ENCODE assay signal across 7 cellular contexts in the genomic region with DNA sequence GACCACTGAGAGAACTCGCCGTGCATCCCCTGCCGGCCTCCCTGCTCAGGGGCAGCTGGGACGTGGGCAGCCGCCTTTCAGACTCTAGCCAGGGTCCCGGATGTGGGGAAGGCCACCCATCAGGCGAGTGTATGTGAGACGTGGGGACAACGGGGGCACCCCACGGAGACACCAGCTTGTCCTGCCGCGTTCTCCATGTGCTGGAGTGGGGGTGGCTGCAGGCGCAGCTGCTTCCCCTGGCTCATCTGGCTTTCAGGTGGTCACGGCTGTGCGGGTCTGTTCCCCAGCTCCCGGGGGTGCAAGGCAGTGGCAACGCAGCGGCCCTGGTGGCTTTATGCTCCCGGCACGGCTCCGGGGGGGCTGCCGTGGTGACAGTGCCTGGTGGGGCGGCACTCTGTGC.
DNase-seq lines count a peak whose midpoint lies in the region; ATAC-seq, FAIRE-seq and TF ChIP-seq lines count a peak whose summit lies in the region.
"Not testable (repeated sequence)": the region's sequence is repeated elsewhere in the genome, so short reads cannot be mapped to it uniquely, and the experiment has no call there.

No MANE protein-coding gene starts in this region.

- not testable (repeated sequence) for H3K4me1 Mint-ChIP-seq in activated CD4-positive, alpha-beta T cell treated with anti-CD3 and anti-CD28 coated beads, Interleukin-2, amount 10 ng/mL, durations not matched to agents 24 days and 14 days; stimulated activated naive CD8-positive, alpha-beta T cell treated with anti-CD3 and anti-CD28 coated beads, Interleukin-15, amount 100 ng/mL, for 72 hours

- DNase-seq in A549 (ENCODE audit: low read depth in 1 of 2, low spot score in 1 of 2); stimulated activated naive CD8-positive, alpha-beta T cell treated with anti-CD3 and anti-CD28 coated beads, Interleukin-15, amount 100 ng/mL, for 72 hours: not testable (repeated sequence)
- peak; percentile 9 for DNase-seq in activated CD4-positive, alpha-beta T cell treated with anti-CD3 and anti-CD28 coated beads, Interleukin-2, amount 10 ng/mL, durations not matched to agents 24 days and 14 days
- DNase-seq in Right ventricle myocardium superior: peak; percentile 26
- peak in 2 of 3 donors; percentile 7 to 17 for DNase-seq in right cardiac atrium
- DNase-seq in mucosa of descending colon: peak in 2 of 3 donors; percentile 20 to 43
- peak; percentile 32 for DNase-seq in posterior vena cava (ENCODE audit: low spot score)

- TF ChIP-seq RAD21 in A549 (conservative IDR thresholded peaks at IDR 0.05 in 1 of 2, IDR thresholded peaks at IDR 0.05 in 1 of 2): not testable (repeated sequence)

- POLR2A ChIA-PET in A549 (lab: Yijun Ruan, JAX): not testable (repeated sequence)

- not testable (repeated sequence) for H3K27me3 ChIP-seq in right cardiac atrium (ENCODE audit: control insufficient read depth, insufficient read depth)

- not testable (repeated sequence) for TF ChIP-seq CTCF in A549 (IDR thresholded peaks at IDR 0.05); mucosa of descending colon (IDR thresholded peaks at IDR 0.05)

- not testable (repeated sequence) for H3K4me3 ChIP-seq in A549; right cardiac atrium (ENCODE audit: low read length); mucosa of descending colon

- not testable (repeated sequence) for FAIRE-seq in A549 (lab: Jason Lieb, UNC)

- H3K9me3 Mint-ChIP-seq in activated CD4-positive, alpha-beta T cell treated with anti-CD3 and anti-CD28 coated beads, Interleukin-2, amount 10 ng/mL, durations not matched to agents 24 days and 14 days; stimulated activated naive CD8-positive, alpha-beta T cell treated with anti-CD3 and anti-CD28 coated beads, Interleukin-15, amount 100 ng/mL, for 72 hours: not testable (repeated sequence)

- not testable (repeated sequence) for H3K4me1 ChIP-seq in A549; right cardiac atrium (ENCODE audit: control insufficient read depth, insufficient read depth, low read length); mucosa of descending colon (ENCODE audit: low read depth)

- peak overlapping the region; percentile 44 to 67; a peak in 2 of 6 replicates for H3K27ac ChIP-seq in A549
- not testable (repeated sequence) for H3K27ac ChIP-seq in right cardiac atrium (ENCODE audit: low read length)

- not testable (repeated sequence) for H3K36me3 ChIP-seq in mucosa of descending colon (ENCODE audit: low read depth)

- H3K36me3 Mint-ChIP-seq in activated CD4-positive, alpha-beta T cell treated with anti-CD3 and anti-CD28 coated beads, Interleukin-2, amount 10 ng/mL, durations not matched to agents 24 days and 14 days (ENCODE audit: low read depth): not testable (repeated sequence)

- not testable (repeated sequence) for H3K4me2 ChIP-seq in A549

- no CpG with 5 or more reads among the region's 23 CpGs for WGBS in A549 (ENCODE audit: missing lambda C conversion rate)
- 80% methylated on average over 1 of the region's 23 CpGs for WGBS in right cardiac atrium

- CTCF ChIA-PET in A549 (lab: Yijun Ruan, JAX): not testable (repeated sequence)

- intact Hi-C loops in activated CD4-positive, alpha-beta T cell treated with anti-CD3 and anti-CD28 coated beads, Interleukin-2, amount 10 ng/mL, durations not matched to agents 24 days and 14 days (cut with micrococcal nuclease); Right ventricle myocardium superior (cut with DNase I); right cardiac atrium (cut with DNase I); mucosa of descending colon (cut with DNase I, micrococcal nuclease); posterior vena cava (cut with DNase I): not testable (repeated sequence)

- not testable (repeated sequence) for TF ChIP-seq EP300 in A549 (IDR thresholded peaks at IDR 0.05)

- not testable (repeated sequence) for H3K27ac Mint-ChIP-seq in activated CD4-positive, alpha-beta T cell treated with anti-CD3 and anti-CD28 coated beads, Interleukin-2, amount 10 ng/mL, durations not matched to agents 24 days and 14 days; stimulated activated naive CD8-positive, alpha-beta T cell treated with anti-CD3 and anti-CD28 coated beads, Interleukin-15, amount 100 ng/mL, for 72 hours

- not testable (repeated sequence) for H3K27me3 Mint-ChIP-seq in activated CD4-positive, alpha-beta T cell treated with anti-CD3 and anti-CD28 coated beads, Interleukin-2, amount 10 ng/mL, durations not matched to agents 24 days and 14 days; stimulated activated naive CD8-positive, alpha-beta T cell treated with anti-CD3 and anti-CD28 coated beads, Interleukin-15, amount 100 ng/mL, for 72 hours

- H3K4me3 Mint-ChIP-seq in activated CD4-positive, alpha-beta T cell treated with anti-CD3 and anti-CD28 coated beads, Interleukin-2, amount 10 ng/mL, durations not matched to agents 24 days and 14 days; stimulated activated naive CD8-positive, alpha-beta T cell treated with anti-CD3 and anti-CD28 coated beads, Interleukin-15, amount 100 ng/mL, for 72 hours: not testable (repeated sequence)

- ATAC-seq in A549; Right ventricle myocardium superior (ENCODE audit: poor library complexity); right cardiac atrium; mucosa of descending colon: not testable (repeated sequence)
- peak; percentile 22 for ATAC-seq in stimulated activated naive CD8-positive, alpha-beta T cell treated with anti-CD3 and anti-CD28 coated beads, Interleukin-15, amount 100 ng/mL, for 72 hours

- H3K9me3 ChIP-seq in A549; right cardiac atrium (ENCODE audit: control insufficient read depth, low read length); mucosa of descending colon: not testable (repeated sequence)

- not testable (repeated sequence) for TF ChIP-seq POLR2A in A549 (IDR thresholded peaks at IDR 0.05; ENCODE audit: low read length)
